Comparison of ENCODE assay signal across 24 cellular contexts in genomic region chr1:217622042-217622441, GRCh38. TPM values are rescaled to one million over a fixed set of nuclear protein-coding genes. Genes with fewer than 3 reads are reported as not detected.
A peak's percentile ranks its signal among the peaks of the same experiment; 100 is the strongest.
DNase-seq lines count a peak whose midpoint lies in the region; ATAC-seq and TF ChIP-seq lines count a peak whose summit lies in the region.
"Had no signal": no experiment of that assay in that cellular context is flagged by ENCODE, and none has a peak within 500 bp of the region (broad histone marks: within the 10 kb centered on the region; RNA-seq: fewer than 3 reads in every experiment).

No MANE protein-coding gene starts in this region.

- WGBS in thyroid gland, 2 donors, result 95 to 97% methylated on average over 3 of the region's 3 CpGs

- intact Hi-C loops in thyroid gland (cut with DNase I) (no loop called here), left cardiac atrium (cut with DNase I) (no loop called here)

- H3K27me3 Mint-ChIP-seq in activated T-cell treated with anti-CD3 and anti-CD28 coated beads, Interleukin-2, amount 50 U/mL, for 24 hours, result no peaks in the 10 kb centered on the region
- H3K27me3 Mint-ChIP-seq in stimulated activated naive CD8-positive, alpha-beta T cell treated with anti-CD3 and anti-CD28 coated beads, Interleukin-15, amount 100 ng/mL, for 72 hours, result no peaks in the 10 kb centered on the region
- H3K27me3 Mint-ChIP-seq: activated CD8-positive, alpha-beta memory T cell treated with anti-CD3 and anti-CD28 coated beads, Interleukin-2, amount 10 ng/mL, durations not matched to agents 7 days and 5 days; IgD-negative memory B cell; naive thymus-derived CD4-positive, alpha-beta T cell had no signal

- H3K27ac Mint-ChIP-seq in activated T-cell treated with anti-CD3 and anti-CD28 coated beads, Interleukin-2, amount 50 U/mL, for 24 hours, result peak overlapping the region; percentile 2
- no peak overlapping the region for H3K27ac Mint-ChIP-seq in stimulated activated naive CD8-positive, alpha-beta T cell treated with anti-CD3 and anti-CD28 coated beads, Interleukin-15, amount 100 ng/mL, for 72 hours
- H3K27ac Mint-ChIP-seq: activated CD8-positive, alpha-beta memory T cell treated with anti-CD3 and anti-CD28 coated beads, Interleukin-2, amount 10 ng/mL, durations not matched to agents 7 days and 5 days; IgD-negative memory B cell had no signal

- peaks cover 48% of the 10 kb centered on the region for H3K36me3 Mint-ChIP-seq in activated T-cell treated with anti-CD3 and anti-CD28 coated beads, Interleukin-2, amount 50 U/mL, for 24 hours (ENCODE audit: low read depth)

- H3K36me3 ChIP-seq in thyroid gland, result no peaks in the 10 kb centered on the region
- H3K36me3 ChIP-seq: colonic mucosa had no signal

- DNase-seq in activated T-cell treated with anti-CD3 and anti-CD28 coated beads, Interleukin-2, amount 50 U/mL, for 24 hours, result no peak
- no peak for DNase-seq in activated T-cell treated with anti-CD3 and anti-CD28 coated beads, Interleukin-2, amount 50 U/mL, for 48 hours
- no peak for DNase-seq in stimulated activated naive CD8-positive, alpha-beta T cell treated with anti-CD3 and anti-CD28 coated beads, Interleukin-15, amount 100 ng/mL, for 72 hours
- DNase-seq in thyroid gland, result no peak
- no peak for DNase-seq in left cardiac atrium
- DNase-seq: 8988T; activated CD8-positive, alpha-beta memory T cell treated with anti-CD3 and anti-CD28 coated beads, Interleukin-2, amount 10 ng/mL, durations not matched to agents 7 days and 5 days; activated effector memory CD4-positive, alpha-beta T cell treated with Interleukin-2 at 50 U/mL for 16 hours; AML-193; brain microvascular endothelial cell; colonic mucosa; glutamatergic neuron; GM23248; left colon; mesendoderm; naive thymus-derived CD4-positive, alpha-beta T cell; NCI-H1417 treated with DMSO at 0.1 percent for 48 hours; NCI-H526; stimulated activated CD4-positive, alpha-beta T cell treated with anti-CD3 and anti-CD28 coated beads, Interleukin-2, amount 100 ng/mL, for 48 hours had no signal

- H3K4me3 Mint-ChIP-seq in activated T-cell treated with anti-CD3 and anti-CD28 coated beads, Interleukin-2, amount 50 U/mL, for 24 hours, result no peak overlapping the region
- H3K4me3 Mint-ChIP-seq in stimulated activated naive CD8-positive, alpha-beta T cell treated with anti-CD3 and anti-CD28 coated beads, Interleukin-15, amount 100 ng/mL, for 72 hours, result no peak overlapping the region
- H3K4me3 Mint-ChIP-seq: activated CD8-positive, alpha-beta memory T cell treated with anti-CD3 and anti-CD28 coated beads, Interleukin-2, amount 10 ng/mL, durations not matched to agents 7 days and 5 days; naive thymus-derived CD4-positive, alpha-beta T cell had no signal

- peaks cover 60% of the 10 kb centered on the region for H3K4me1 Mint-ChIP-seq in activated T-cell treated with anti-CD3 and anti-CD28 coated beads, Interleukin-2, amount 50 U/mL, for 24 hours (ENCODE audit: low read depth)
- peaks cover 34% of the 10 kb centered on the region for H3K4me1 Mint-ChIP-seq in stimulated activated naive CD8-positive, alpha-beta T cell treated with anti-CD3 and anti-CD28 coated beads, Interleukin-15, amount 100 ng/mL, for 72 hours

- no peak overlapping the region for H3K4me3 ChIP-seq in thyroid gland (replicated peaks in 1 of 3)
- H3K4me3 ChIP-seq: colonic mucosa, GM23248, smooth muscle cell had no signal

- no peak overlapping the region for H3K27ac ChIP-seq in thyroid gland
- H3K27ac ChIP-seq: brain microvascular endothelial cell, colonic mucosa, GM23248 had no signal

- H3K27me3 ChIP-seq in thyroid gland, result no peaks in the 10 kb centered on the region
- H3K27me3 ChIP-seq: brain microvascular endothelial cell, colonic mucosa had no signal

- peaks cover 0 to under 1% of the 10 kb centered on the region in 2 donors for H3K4me1 ChIP-seq in thyroid gland
- H3K4me1 ChIP-seq: colonic mucosa had no signal

- TF ChIP-seq CTCF in thyroid gland (IDR thresholded peaks at IDR 0.05), result no peak

- no peak for TF ChIP-seq POLR2A in thyroid gland (IDR thresholded peaks at IDR 0.05)

- no peaks in the 10 kb centered on the region for H3K9me3 Mint-ChIP-seq in activated T-cell treated with anti-CD3 and anti-CD28 coated beads, Interleukin-2, amount 50 U/mL, for 24 hours
- H3K9me3 Mint-ChIP-seq in stimulated activated naive CD8-positive, alpha-beta T cell treated with anti-CD3 and anti-CD28 coated beads, Interleukin-15, amount 100 ng/mL, for 72 hours, result no peaks in the 10 kb centered on the region
- H3K9me3 Mint-ChIP-seq: IgD-negative memory B cell; naive thymus-derived CD4-positive, alpha-beta T cell had no signal

- no peaks in the 10 kb centered on the region for H3K9me3 ChIP-seq in thyroid gland
- H3K9me3 ChIP-seq: colonic mucosa had no signal

- peak; percentile 29 for ATAC-seq in GM21515 (IDR thresholded peaks at IDR 0.05; ENCODE audit: unreplicated experiment)
- ATAC-seq in HG03354 (IDR thresholded peaks at IDR 0.05; ENCODE audit: poor library complexity, severe bottlenecking, unreplicated experiment), result peak; percentile 18
- peak; percentile 51 for ATAC-seq in stimulated activated naive CD8-positive, alpha-beta T cell treated with anti-CD3 and anti-CD28 coated beads, Interleukin-15, amount 100 ng/mL, for 72 hours
- no peak for ATAC-seq in HG03039 (IDR thresholded peaks at IDR 0.05; ENCODE audit: unreplicated experiment)
- ATAC-seq in left cardiac atrium, result no peak
- ATAC-seq: left colon; naive thymus-derived CD4-positive, alpha-beta T cell had no signal

RNA-seq across cellular contexts. Expression of gene GPATCH2, which starts 8.8 kb away (rescaled TPM):
- total RNA-seq in thyroid gland (10 to 100 TPM; 21.4 to 47.9 (median 34.0) TPM), left cardiac atrium (10 to 100 TPM in 1 of 2 donors, 1 to 10 TPM in 1; 8.0 to 10.8 TPM)

RNA-seq across cellular contexts. Expression of gene SPATA17, which starts 9.1 kb away (rescaled TPM):
- total RNA-seq in thyroid gland (1 to 10 TPM; 1.2 to 5.8 (median 3.2) TPM), left cardiac atrium (1 to 10 TPM; 1.2 to 1.8 TPM)
- total RNA-seq: activated CD8-positive, alpha-beta memory T cell treated with anti-CD3 and anti-CD28 coated beads, Interleukin-2, amount 10 ng/mL, durations not matched to agents 7 days and 5 days; naive thymus-derived CD4-positive, alpha-beta T cell had no signal

Comparison
In these comparisons a context has a peak if more than half of its experiments do, and no peak if none do; other contexts are left out.
1. ATAC-seq: peak in GM21515 (single experiment), HG03354 (single experiment) and stimulated activated naive CD8-positive, alpha-beta T cell treated with anti-CD3 and anti-CD28 coated beads, Interleukin-15, amount 100 ng/mL, for 72 hours (single experiment); none in HG03039 (single experiment) and left cardiac atrium (0 of 2).